8 cellular contexts compared by ENCODE assay signal in the genomic region with DNA sequence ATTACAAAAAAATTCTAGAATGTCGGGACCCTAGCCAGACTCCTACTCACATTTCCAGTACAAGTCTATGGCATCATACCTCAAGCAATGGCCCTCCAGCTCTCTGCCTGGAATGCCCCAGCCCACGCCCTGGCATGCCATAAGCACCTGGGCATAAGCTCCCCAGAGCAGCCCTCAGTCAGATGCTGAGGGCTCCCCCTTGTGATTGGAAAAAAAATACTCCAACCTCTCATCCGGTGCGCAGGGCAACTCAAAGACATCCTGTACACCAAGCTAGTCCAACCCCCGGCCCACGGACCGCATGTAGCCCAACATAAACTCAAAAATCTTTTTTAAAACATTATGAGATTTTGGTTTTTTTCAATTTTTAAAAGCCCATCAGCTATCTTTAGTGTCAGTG.
DNase-seq lines count a peak whose midpoint lies in the region; ATAC-seq and TF ChIP-seq lines count a peak whose summit lies in the region.

No MANE protein-coding gene starts in this region.

- no peak for TF ChIP-seq POLR2A in IMR-90 (IDR thresholded peaks at IDR 0.05; ENCODE audit: low read depth, low read length)
- TF ChIP-seq POLR2A in ovary (IDR thresholded peaks at IDR 0.05), result no peak

- no peak overlapping the region for H4K5ac ChIP-seq in IMR-90 (ENCODE audit: low read depth, low read length)

- no peak overlapping the region for H3K27ac Mint-ChIP-seq in activated T-cell treated with anti-CD3 and anti-CD28 coated beads, Interleukin-2, amount 50 U/mL, for 72 hours
- no peak overlapping the region for H3K27ac Mint-ChIP-seq in activated T-cell treated with anti-CD3 and anti-CD28 coated beads, Interleukin-2, amount 50 U/mL, for 24 hours
- H3K27ac Mint-ChIP-seq in type B pancreatic cell, result no peak overlapping the region

- peaks cover 3 to 5% of the 10 kb centered on the region in 2 donors for H3K9me3 Mint-ChIP-seq in activated T-cell treated with anti-CD3 and anti-CD28 coated beads, Interleukin-2, amount 50 U/mL, for 72 hours
- no peaks in the 10 kb centered on the region for H3K9me3 Mint-ChIP-seq in activated T-cell treated with anti-CD3 and anti-CD28 coated beads, Interleukin-2, amount 50 U/mL, for 24 hours
- H3K9me3 Mint-ChIP-seq in type B pancreatic cell, result peaks cover 4% of the 10 kb centered on the region

- H2AK5ac ChIP-seq in IMR-90 (ENCODE audit: low read depth, low read length), result no peak overlapping the region

- no peak overlapping the region for H3K9ac ChIP-seq in IMR-90 (ENCODE audit: low read depth, low read length)

- H3K4me1 ChIP-seq in IMR-90 (ENCODE audit: control insufficient read depth, insufficient read depth, low read length), result no peaks in the 10 kb centered on the region
- H3K4me1 ChIP-seq in ovary (ENCODE audit: insufficient read depth), result no peaks in the 10 kb centered on the region

- POLR2A ChIA-PET in IMR-90 (lab: Charles Lee; ENCODE audit: unreplicated experiment), result no interaction called here

- no peaks in the 10 kb centered on the region for H3K36me3 Mint-ChIP-seq in activated T-cell treated with anti-CD3 and anti-CD28 coated beads, Interleukin-2, amount 50 U/mL, for 72 hours (ENCODE audit: insufficient read depth in 2 of 2)
- no peaks in the 10 kb centered on the region for H3K36me3 Mint-ChIP-seq in activated T-cell treated with anti-CD3 and anti-CD28 coated beads, Interleukin-2, amount 50 U/mL, for 24 hours (ENCODE audit: low read depth)
- no peaks in the 10 kb centered on the region for H3K36me3 Mint-ChIP-seq in type B pancreatic cell

- WGBS in IMR-90 (ENCODE audit: extremely low coverage in 2 of 2, insufficient read length in 1 of 2), 2 experiments, result no CpG with 5 or more reads among the region's 7 CpGs
- 50 to 60% (median 55%) methylated on average over 7 of the region's 7 CpGs for WGBS in ovary, 3 donors

- intact Hi-C loops in IMR-90 (cut with micrococcal nuclease), result loop anchor here (1.0 kb wide), 1 partner anchor 120 kb away; no protein-coding TSS in a partner anchor
- intact Hi-C loops in ovary (cut with DNase I), result no loop called here

- H3K27ac ChIP-seq in IMR-90 (ENCODE audit: insufficient read depth, low read length) (no peak overlapping the region), ovary (no peak overlapping the region)

- H4K91ac ChIP-seq in IMR-90 (ENCODE audit: insufficient read depth, low read depth, low read length), result no peak overlapping the region

- no peaks in the 10 kb centered on the region for H4K20me1 ChIP-seq in IMR-90 (ENCODE audit: insufficient read depth, low read length)

- H2AK9ac ChIP-seq in IMR-90 (replicated peaks; ENCODE audit: low read depth, low read length, poor library complexity), result peak overlapping the region; percentile 44

- H3K9me3 ChIP-seq in IMR-90 (ENCODE audit: control insufficient read depth, insufficient read depth, low read length), result no peaks in the 10 kb centered on the region
- no peaks in the 10 kb centered on the region for H3K9me3 ChIP-seq in ovary

- no peak overlapping the region for H3K4me3 Mint-ChIP-seq in activated T-cell treated with anti-CD3 and anti-CD28 coated beads, Interleukin-2, amount 50 U/mL, for 72 hours
- H3K4me3 Mint-ChIP-seq in activated T-cell treated with anti-CD3 and anti-CD28 coated beads, Interleukin-2, amount 50 U/mL, for 24 hours, result no peak overlapping the region
- no peak overlapping the region for H3K4me3 Mint-ChIP-seq in type B pancreatic cell

- no peak overlapping the region for H2BK5ac ChIP-seq in IMR-90 (ENCODE audit: low read depth, low read length, poor library complexity, severe bottlenecking)

- H3K27me3 Mint-ChIP-seq in activated T-cell treated with anti-CD3 and anti-CD28 coated beads, Interleukin-2, amount 50 U/mL, for 72 hours (ENCODE audit: low read depth), result peaks cover 6% of the 10 kb centered on the region
- H3K27me3 Mint-ChIP-seq in activated T-cell treated with anti-CD3 and anti-CD28 coated beads, Interleukin-2, amount 50 U/mL, for 24 hours, result peaks cover 15% of the 10 kb centered on the region
- H3K27me3 Mint-ChIP-seq in type B pancreatic cell, result no peaks in the 10 kb centered on the region

- no peaks in the 10 kb centered on the region for H3K79me1 ChIP-seq in IMR-90 (ENCODE audit: low read depth in 1 of 2, low read length in 2 of 2)

- H3K56ac ChIP-seq in IMR-90 (ENCODE audit: extremely low read depth, insufficient read depth, low read length), result no peak overlapping the region

- H3K4me2 ChIP-seq in IMR-90 (ENCODE audit: low read depth, low read length), result no peak overlapping the region

- H3K18ac ChIP-seq in IMR-90 (ENCODE audit: low read depth, low read length), result no peak overlapping the region

- no peak overlapping the region for H3K4me3 ChIP-seq in IMR-90 (ENCODE audit: insufficient read depth, low read depth, low read length)
- H3K4me3 ChIP-seq in WI38 (ENCODE audit: low read depth, low read length), result no peak overlapping the region
- H3K4me3 ChIP-seq in ovary, result no peak overlapping the region

- ATAC-seq in activated T-cell treated with anti-CD3 and anti-CD28 coated beads, Interleukin-2, amount 50 U/mL, for 72 hours (replicated peaks in 1 of 2), result peak; percentile 61 to 65
- peak; percentile 93 for ATAC-seq in GM21529 (IDR thresholded peaks at IDR 0.05; ENCODE audit: unreplicated experiment)
- ATAC-seq in IMR-90 (ENCODE audit: low read depth), result peak; percentile 84

- peak; percentile 46 for TF ChIP-seq CTCF in IMR-90 (conservative IDR thresholded peaks at IDR 0.05; ENCODE audit: low read depth, low read length)
- peak; percentile 32; the same call in 1 of the 2 replicates for TF ChIP-seq CTCF in WI38 (IDR thresholded peaks at IDR 0.05; ENCODE audit: low read depth, low read length)
- TF ChIP-seq CTCF in type B pancreatic cell (conservative IDR thresholded peaks at IDR 0.05), result peak; percentile 57
- no peak for TF ChIP-seq CTCF in ovary (IDR thresholded peaks at IDR 0.05)

- H3K36me3 ChIP-seq in IMR-90 (ENCODE audit: control insufficient read depth, insufficient read depth, low read length) (no peaks in the 10 kb centered on the region), ovary (no peaks in the 10 kb centered on the region)

- no peak overlapping the region for H3K4ac ChIP-seq in IMR-90 (ENCODE audit: low read depth, low read length)

- in situ Hi-C loops in IMR-90 (cut with MboI; ENCODE audit: low sequenced_read_pairs), result loop anchor here (10.0 kb wide), 1 partner anchor 119 kb away; no protein-coding TSS in a partner anchor

- no peaks in the 10 kb centered on the region for H3K9me1 ChIP-seq in IMR-90 (ENCODE audit: insufficient read depth, low read length)

- peak; percentile 9 to 32 for DNase-seq in activated T-cell treated with anti-CD3 and anti-CD28 coated beads, Interleukin-2, amount 50 U/mL, for 72 hours
- no peak for DNase-seq in activated T-cell treated with anti-CD3 and anti-CD28 coated beads, Interleukin-2, amount 50 U/mL, for 24 hours
- DNase-seq in IMR-90 (peak; percentile 21), hepatic stellate cell (ENCODE audit: low spot score) (peak; percentile 12), type B pancreatic cell (ENCODE audit: extremely low spot score, unreplicated experiment) (no peak), ovary (no peak)

- H2BK120ac ChIP-seq in IMR-90 (ENCODE audit: low read depth, low read length), result no peak overlapping the region

- H3K4me1 Mint-ChIP-seq in activated T-cell treated with anti-CD3 and anti-CD28 coated beads, Interleukin-2, amount 50 U/mL, for 72 hours (ENCODE audit: low read depth), result no peaks in the 10 kb centered on the region
- H3K4me1 Mint-ChIP-seq in activated T-cell treated with anti-CD3 and anti-CD28 coated beads, Interleukin-2, amount 50 U/mL, for 24 hours (ENCODE audit: low read depth), result no peaks in the 10 kb centered on the region
- H3K4me1 Mint-ChIP-seq in type B pancreatic cell (ENCODE audit: unreplicated experiment), result no peaks in the 10 kb centered on the region

- peak; percentile 64 for TF ChIP-seq RAD21 in IMR-90 (IDR thresholded peaks at IDR 0.05; ENCODE audit: low read length)

- BruUV-seq in IMR-90 (replicated peaks; lab: Mats Ljungman, UMichigan), result no TSS peak

- CTCF ChIA-PET in IMR-90 (lab: Yijun Ruan, JAX), result interaction anchor here (0.6 to 2.3 kb wide), 17 partner anchors 20 to 132 kb away, joined by 3 to 32 read pairs (median 4); no protein-coding TSS in a partner anchor

- H4K8ac ChIP-seq in IMR-90 (ENCODE audit: low read depth in 2 of 2, low read length in 2 of 2), result no peak overlapping the region

- no peak overlapping the region for H2BK20ac ChIP-seq in IMR-90 (ENCODE audit: low read depth, low read length)

- no peak overlapping the region for H3K23ac ChIP-seq in IMR-90 (ENCODE audit: low read depth, low read length)

- H3K27me3 ChIP-seq in IMR-90 (ENCODE audit: control insufficient read depth, insufficient read depth, low read length), result no peaks in the 10 kb centered on the region
- H3K27me3 ChIP-seq in ovary, result no peaks in the 10 kb centered on the region

- H3K14ac ChIP-seq in IMR-90 (replicated peaks; ENCODE audit: low read depth, low read length), result no peak overlapping the region

- dilution Hi-C loops in IMR-90 (cut with HindIII; ENCODE audit: low sequenced_read_pairs, unreplicated experiment), result no loop called here

- H2BK15ac ChIP-seq in IMR-90 (ENCODE audit: low read depth, low read length), result no peak overlapping the region

- TF ChIP-seq EP300 in ovary (IDR thresholded peaks at IDR 0.05), result no peak

- peak overlapping the region; percentile 36 for H2AFZ ChIP-seq in IMR-90 (replicated peaks; ENCODE audit: low read length, poor library complexity)

TF ChIP-seq in IMR-90, 13 proteins besides CTCF, POLR2A, EP300 and RAD21:
- TF ChIP-seq, protein P1, sequence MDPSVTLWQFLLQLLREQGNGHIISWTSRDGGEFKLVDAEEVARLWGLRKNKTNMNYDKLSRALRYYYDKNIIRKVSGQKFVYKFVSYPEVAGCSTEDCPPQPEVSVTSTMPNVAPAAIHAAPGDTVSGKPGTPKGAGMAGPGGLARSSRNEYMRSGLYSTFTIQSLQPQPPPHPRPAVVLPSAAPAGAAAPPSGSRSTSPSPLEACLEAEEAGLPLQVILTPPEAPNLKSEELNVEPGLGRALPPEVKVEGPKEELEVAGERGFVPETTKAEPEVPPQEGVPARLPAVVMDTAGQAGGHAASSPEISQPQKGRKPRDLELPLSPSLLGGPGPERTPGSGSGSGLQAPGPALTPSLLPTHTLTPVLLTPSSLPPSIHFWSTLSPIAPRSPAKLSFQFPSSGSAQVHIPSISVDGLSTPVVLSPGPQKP (IDR thresholded peaks at IDR 0.05; ENCODE audit: borderline replicate concordance, low read depth, low read length), result no peak
- TF ChIP-seq SMC3 (IDR thresholded peaks at IDR 0.05; ENCODE audit: low read depth, low read length), result peak; percentile 59; the same call in 1 of the 2 replicates
TF ChIP-seq in IMR-90: peak in this region for 1.

Comparison
In these comparisons a context has a peak if more than half of its experiments do, and no peak if none do; other contexts are left out.
1. DNase-seq: peak in activated T-cell treated with anti-CD3 and anti-CD28 coated beads, Interleukin-2, amount 50 U/mL, for 72 hours (2 of 2), IMR-90 (single experiment) and hepatic stellate cell (single experiment); none in activated T-cell treated with anti-CD3 and anti-CD28 coated beads, Interleukin-2, amount 50 U/mL, for 24 hours (single experiment), type B pancreatic cell (single experiment) and ovary (0 of 5).
2. CTCF ChIP-seq: peak in IMR-90 (single experiment), WI38 (single experiment) and type B pancreatic cell (single experiment); none in ovary (0 of 3).
3. Peak in every context shown above with its lines, with median percentiles within 50 percentile points of each other: ATAC-seq.